ENCODE assay signal across 22 cellular contexts in genomic region chr19:29697523-29698261, GRCh38. TPM values are rescaled to one million over a fixed set of nuclear protein-coding genes. Genes with fewer than 3 reads are reported as not detected.
DNase-seq lines count a peak whose midpoint lies in the region; ATAC-seq, FAIRE-seq and TF ChIP-seq lines count a peak whose summit lies in the region.
"Had no signal": no experiment of that assay in that cellular context is flagged by ENCODE, and none has a peak within 500 bp of the region (broad histone marks: within the 10 kb centered on the region; RNA-seq: fewer than 3 reads in every experiment).

No MANE protein-coding gene starts in this region.

- H2AFZ ChIP-seq in Karpas-422 (ENCODE audit: low read length): no peak overlapping the region
- H2AFZ ChIP-seq: parathyroid adenoma had no signal

- intact Hi-C loops in kidney (cut with DNase I): no loop called here
- intact Hi-C loops in spleen (cut with DNase I; ENCODE audit: low total_unique reads): no loop called here
- intact Hi-C loops in mucosa of descending colon (cut with DNase I, micrococcal nuclease): loop anchor here in 1 of 2 donors (10.0 kb wide), 1 partner anchor 83 kb away; no protein-coding TSS in a partner anchor

- no peaks in the 10 kb centered on the region for H3K9me3 Mint-ChIP-seq in T-helper 1 cell treated with Interleukin-12 subunit alpha and Interleukin-12 subunit beta and Interleukin-4 antibody, amounts not matched to agents 30 μg/mL and 1 μg/mL, for 36 hours
- H3K9me3 Mint-ChIP-seq: HFFc6 had no signal

- TF ChIP-seq POLR2A in spleen (IDR thresholded peaks at IDR 0.05): no peak

- no peaks in the 10 kb centered on the region for H3K27me3 ChIP-seq in spleen (replicated peaks in 1 of 7)
- no peaks in the 10 kb centered on the region for H3K27me3 ChIP-seq in Karpas-422 (ENCODE audit: low read length)
- H3K27me3 ChIP-seq: breast epithelium, sigmoid colon, thyroid gland had no signal

- no peak overlapping the region for H3K4me3 Mint-ChIP-seq in T-helper 1 cell treated with Interleukin-12 subunit alpha and Interleukin-12 subunit beta and Interleukin-4 antibody, amounts not matched to agents 30 μg/mL and 1 μg/mL, for 36 hours
- H3K4me3 Mint-ChIP-seq: HFFc6 had no signal

- no peak for DNase-seq in T-helper 1 cell
- DNase-seq in kidney: peak; percentile 70
- DNase-seq in spleen: peak; percentile 64
- DNase-seq in mucosa of descending colon: no peak
- no peak for DNase-seq in AML-193 (lab: John Stamatoyannopoulos, UW)
- no peak for DNase-seq in Karpas-422
- DNase-seq: activated T-cell treated with anti-CD3 and anti-CD28 coated beads, Interleukin-2, amount 50 U/mL, for 48 hours; cortex of kidney; HFFc6; MM.1S; NCI-H1436; NCI-H2171; NCI-H524; sigmoid colon; T-helper 9 cell; thyroid gland had no signal

- H3K9me3 ChIP-seq in HEK293 (ENCODE audit: control insufficient read depth, insufficient read depth, low read depth, low read length) (no peaks in the 10 kb centered on the region), kidney (ENCODE audit: control insufficient read depth in 1 of 2, low read length in 2 of 2) (no peaks in the 10 kb centered on the region), spleen (no peaks in the 10 kb centered on the region), mucosa of descending colon (no peaks in the 10 kb centered on the region), Karpas-422 (ENCODE audit: low read length) (peaks cover 4% of the 10 kb centered on the region; the same call in 1 of the 2 replicates)
- H3K9me3 ChIP-seq: breast epithelium, sigmoid colon, thyroid gland had no signal

- H4K20me1 ChIP-seq in Karpas-422 (ENCODE audit: insufficient read depth, low read depth, low read length): no peaks in the 10 kb centered on the region

- FAIRE-seq in kidney (lab: Jason Lieb, UNC): no peak
- FAIRE-seq: K562 had no signal

- H3K9me2 ChIP-seq in Karpas-422 (replicated peaks; ENCODE audit: insufficient read depth, low read length): no peaks in the 10 kb centered on the region

- H3K9ac ChIP-seq in kidney (ENCODE audit: low read length in 2 of 2): no peak overlapping the region
- H3K9ac ChIP-seq in Karpas-422 (ENCODE audit: low read length): no peak overlapping the region
- H3K9ac ChIP-seq: parathyroid adenoma had no signal

- TF ChIP-seq CTCF in HEK293 (tag by site-specific recombination; IDR thresholded peaks at IDR 0.05) (no peak), kidney (IDR thresholded peaks at IDR 0.05; ENCODE audit: borderline replicate concordance, extremely low read depth, insufficient read depth) (no peak), spleen (IDR thresholded peaks at IDR 0.05 in 8 of 11, conservative IDR thresholded peaks at IDR 0.05 in 3 of 11) (no peak), mucosa of descending colon (IDR thresholded peaks at IDR 0.05) (no peak)

- peak overlapping the region; percentile 41 for H3K27ac Mint-ChIP-seq in T-helper 1 cell treated with Interleukin-12 subunit alpha and Interleukin-12 subunit beta and Interleukin-4 antibody, amounts not matched to agents 30 μg/mL and 1 μg/mL, for 36 hours
- H3K27ac Mint-ChIP-seq: HFFc6 had no signal

- H3K4me2 ChIP-seq in Karpas-422 (ENCODE audit: low read depth, low read length, poor library complexity, severe bottlenecking): no peak overlapping the region

- H3K27me3 Mint-ChIP-seq in T-helper 1 cell treated with Interleukin-12 subunit alpha and Interleukin-12 subunit beta and Interleukin-4 antibody, amounts not matched to agents 30 μg/mL and 1 μg/mL, for 36 hours (ENCODE audit: low read depth): no peaks in the 10 kb centered on the region

- no peak for ATAC-seq in mucosa of descending colon
- ATAC-seq: K562 had no signal

- H3K79me2 ChIP-seq in Karpas-422 (ENCODE audit: low read length): no peaks in the 10 kb centered on the region
- H3K79me2 ChIP-seq: parathyroid adenoma had no signal

- H3K27ac ChIP-seq in HEK293 (ENCODE audit: extremely low read depth, low read depth, low read length) (no peak overlapping the region), kidney (ENCODE audit: low read depth in 2 of 2, low read length in 2 of 2) (no peak overlapping the region), spleen (no peak overlapping the region), Karpas-422 (ENCODE audit: low read length) (no peak overlapping the region)
- H3K27ac ChIP-seq: 22Rv1, breast epithelium, parathyroid adenoma, sigmoid colon, thyroid gland had no signal

- CTCF ChIA-PET in HEK293 (lab: Yijun Ruan, JAX): interaction anchor here (1.1 to 3.1 kb wide), 3 partner anchors 19 to 87 kb away, joined by 3 to 15 read pairs (median 10); no protein-coding TSS in a partner anchor

- no peaks in the 10 kb centered on the region for H3K4me1 ChIP-seq in HEK293 (ENCODE audit: control insufficient read depth, insufficient read depth, low read length)
- H3K4me1 ChIP-seq in kidney (ENCODE audit: control insufficient read depth in 1 of 2, insufficient read depth in 1 of 2, low read depth in 1 of 2, low read length in 2 of 2): no peaks in the 10 kb centered on the region
- H3K4me1 ChIP-seq in spleen: peaks cover 0 to 19% (median 10%) of the 10 kb centered on the region in 6 donors
- H3K4me1 ChIP-seq in mucosa of descending colon (ENCODE audit: low read depth): no peaks in the 10 kb centered on the region
- H3K4me1 ChIP-seq in Karpas-422 (ENCODE audit: low read length): no peaks in the 10 kb centered on the region
- H3K4me1 ChIP-seq: breast epithelium, thyroid gland had no signal

- H3K36me3 ChIP-seq in HEK293 (ENCODE audit: control insufficient read depth in 2 of 2, insufficient read depth in 1 of 2, low read length in 2 of 2): peaks cover 6 to 8% of the 10 kb centered on the region in 2 experiments; a peak in 2 of 3 replicates
- no peaks in the 10 kb centered on the region for H3K36me3 ChIP-seq in kidney (ENCODE audit: control insufficient read depth in 1 of 2, insufficient read depth in 2 of 2, low read length in 2 of 2)
- peaks cover 0 to 21% (median 15%) of the 10 kb centered on the region in 6 donors for H3K36me3 ChIP-seq in spleen
- no peaks in the 10 kb centered on the region for H3K36me3 ChIP-seq in mucosa of descending colon (ENCODE audit: low read depth)
- no peaks in the 10 kb centered on the region for H3K36me3 ChIP-seq in Karpas-422 (ENCODE audit: insufficient read depth, low read length)
- H3K36me3 ChIP-seq: breast epithelium had no signal

- peaks cover 11% of the 10 kb centered on the region for H3K4me1 Mint-ChIP-seq in T-helper 1 cell treated with Interleukin-12 subunit alpha and Interleukin-12 subunit beta and Interleukin-4 antibody, amounts not matched to agents 30 μg/mL and 1 μg/mL, for 36 hours (ENCODE audit: low read depth)

- H3K4me3 ChIP-seq in HEK293 (ENCODE audit: low read depth, low read length) (no peak overlapping the region), kidney (ENCODE audit: low read length in 2 of 2) (no peak overlapping the region), spleen (no peak overlapping the region), mucosa of descending colon (no peak overlapping the region), Karpas-422 (ENCODE audit: low read length) (no peak overlapping the region)
- H3K4me3 ChIP-seq: breast epithelium, K562, sigmoid colon, thyroid gland had no signal

- peaks cover 3% of the 10 kb centered on the region for H3K36me3 Mint-ChIP-seq in T-helper 1 cell treated with Interleukin-12 subunit alpha and Interleukin-12 subunit beta and Interleukin-4 antibody, amounts not matched to agents 30 μg/mL and 1 μg/mL, for 36 hours (ENCODE audit: low read depth)

- POLR2A ChIA-PET in HEK293 (lab: Yijun Ruan, JAX): no interaction called here

- WGBS in spleen, 5 donors: 75 to 97% (median 80%) methylated on average over 6 to 10 of the region's 10 CpGs

TF ChIP-seq in HEK293, 187 proteins besides CTCF, POLR2A, EP300 and RAD21 (continues in another document):
- TF ChIP-seq MZF1 (tag by site-specific recombination; IDR thresholded peaks at IDR 0.05; ENCODE audit: borderline replicate concordance) (no peak), ZNF362 (tag by site-specific recombination; IDR thresholded peaks at IDR 0.05) (no peak), ZNF785 (tag by site-specific recombination; IDR thresholded peaks at IDR 0.05) (no peak), ZBTB20 (tag by site-specific recombination; IDR thresholded peaks at IDR 0.05) (no peak), ZNF138 (tag by site-specific recombination; IDR thresholded peaks at IDR 0.05; ENCODE audit: borderline replicate concordance) (no peak), ZNF114 (tag by site-specific recombination; IDR thresholded peaks at IDR 0.05) (no peak), ZNF473 (tag by site-specific recombination; IDR thresholded peaks at IDR 0.05) (no peak), ZNF664 (tag by site-specific recombination; IDR thresholded peaks at IDR 0.05) (no peak), ZNF670 (tag by site-specific recombination; IDR thresholded peaks at IDR 0.05; ENCODE audit: low read depth) (no peak)

RNA-seq across cellular contexts. Expression of gene C19orf12, which starts 17.4 kb away (rescaled TPM):
- total RNA-seq in kidney (21.2 TPM), spleen (10 to 100 TPM; 24.2 to 36.9 (median 30.2) TPM), mucosa of descending colon (10 to 100 TPM; 17.0 to 26.6 (median 18.4) TPM)
- polyA plus RNA-seq in kidney (ENCODE audit: insufficient read depth, low read depth, low replicate concordance) (27.1 TPM), spleen (10 to 100 TPM; 13.8 to 19.3 (median 13.9) TPM)
- total RNA-seq in Karpas-422 (2014; rRNA removed; shearing (Covaris generic); ENCODE audit: low replicate concordance): 11.8 and 23.4 TPM in 2 replicates

RNA-seq across cellular contexts. Expression of gene PLEKHF1, which starts 32.4 kb away (rescaled TPM):
- total RNA-seq in kidney: 11.7 TPM
- 7.1 TPM for polyA plus RNA-seq in kidney (ENCODE audit: insufficient read depth, low read depth, low replicate concordance)
- 10 to 100 TPM; 12.4 to 28.0 (median 18.5) TPM for total RNA-seq in spleen
- 10 to 100 TPM in 2 of 3 donors, 1 to 10 TPM in 1; 9.7 to 18.6 (median 10.7) TPM for polyA plus RNA-seq in spleen
- total RNA-seq in mucosa of descending colon: 1 to 10 TPM; 4.0 to 6.9 (median 6.7) TPM
- 0.54 TPM in 1 of 2 replicates, not detected in the other for total RNA-seq in Karpas-422 (2014; rRNA removed; shearing (Covaris generic); ENCODE audit: low replicate concordance)

Comparison
In these comparisons a context has a peak if more than half of its experiments do, and no peak if none do; other contexts are left out.
1. DNase-seq: peak in kidney (single experiment) and spleen (single experiment); none in T-helper 1 cell (0 of 5), mucosa of descending colon (0 of 3), AML-193 (0 of 2) and Karpas-422 (single experiment).